ENCODE assay signal across 8 cellular contexts in the genomic region with DNA sequence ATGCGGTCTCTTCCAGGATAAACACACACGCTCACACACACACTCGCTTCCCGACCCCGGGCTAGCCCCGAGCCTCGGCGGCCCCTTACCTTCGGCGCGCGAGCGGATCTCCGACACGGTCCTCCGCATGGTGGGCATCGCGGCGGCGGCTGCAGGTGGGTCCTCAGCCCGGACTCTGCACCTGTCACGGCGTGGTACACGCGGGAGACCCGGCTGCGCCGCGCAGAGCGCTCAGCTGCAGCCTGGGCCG. TPM values are rescaled to one million over a fixed set of nuclear protein-coding genes. Genes with fewer than 3 reads are reported as not detected.
DNase-seq lines count a peak whose midpoint lies in the region; ATAC-seq lines count a peak whose summit lies in the region.

No MANE protein-coding gene starts in this region.

- H3K4me3 ChIP-seq in ACC112 (ENCODE audit: low read depth, low read length) (peak overlapping the region; percentile 74), HUES64 (ENCODE audit: low read length) (peak overlapping the region; percentile 83), muscle layer of duodenum (ENCODE audit: low read depth in 1 of 2, low read length in 2 of 2) (peak overlapping the region; percentile 87 to 99)

- no peak for ATAC-seq in HG02870 (IDR thresholded peaks at IDR 0.05; ENCODE audit: unreplicated experiment)

- DNase-seq in caudate nucleus (lab: John Stamatoyannopoulos, UW): peak in 1 of 61 donors; percentile 52
- no peak for DNase-seq in NCI-H1105 (lab: John Stamatoyannopoulos, UW)
- DNase-seq in pons (ENCODE audit: low spot score): no peak
- no peak for DNase-seq in NCI-H1417 treated with DMSO at 0.1 percent for 48 hours (lab: John Stamatoyannopoulos, UW)

- H3K27me3 ChIP-seq in ACC112 (ENCODE audit: insufficient read depth, low read length) (peaks cover 60% of the 10 kb centered on the region), HUES64 (ENCODE audit: insufficient read depth, low read length) (peaks cover 12% of the 10 kb centered on the region), muscle layer of duodenum (ENCODE audit: low read depth, low read length) (no peaks in the 10 kb centered on the region)

- no peaks in the 10 kb centered on the region for H3K9me3 ChIP-seq in HUES64 (ENCODE audit: insufficient read depth, low read depth, low read length)
- H3K9me3 ChIP-seq in muscle layer of duodenum (ENCODE audit: control insufficient read depth in 1 of 2, low read length in 2 of 2): no peaks in the 10 kb centered on the region

- no peaks in the 10 kb centered on the region for H3K36me3 ChIP-seq in ACC112 (ENCODE audit: insufficient read depth, low read length)
- H3K36me3 ChIP-seq in HUES64 (ENCODE audit: insufficient read depth, low read length): no peaks in the 10 kb centered on the region
- no peaks in the 10 kb centered on the region for H3K36me3 ChIP-seq in muscle layer of duodenum (ENCODE audit: control insufficient read depth in 1 of 2, insufficient read depth in 2 of 2, low read length in 2 of 2)

- H3K4me1 ChIP-seq in ACC112 (ENCODE audit: control insufficient read depth, insufficient read depth, low read length, unreplicated experiment): peaks cover 10% of the 10 kb centered on the region
- peaks cover 21% of the 10 kb centered on the region; the same call in 1 of the 2 replicates for H3K4me1 ChIP-seq in HUES64 (ENCODE audit: insufficient read depth, low read length)
- peaks cover 26% of the 10 kb centered on the region in 2 donors for H3K4me1 ChIP-seq in muscle layer of duodenum (ENCODE audit: control insufficient read depth in 1 of 2, insufficient read depth in 2 of 2, low read length in 2 of 2)

- peak overlapping the region; percentile 59 for H3K9ac ChIP-seq in HUES64 (ENCODE audit: low read depth, low read length)

- under 1% methylated on average over 31 of the region's 31 CpGs for WGBS in HUES64

- H2AFZ ChIP-seq in ACC112 (ENCODE audit: low read length, unreplicated experiment): peak overlapping the region; percentile 80

- H3K27ac ChIP-seq in ACC112 (ENCODE audit: low read depth, low read length): no peak overlapping the region
- no peak overlapping the region for H3K27ac ChIP-seq in HUES64 (ENCODE audit: low read depth, low read length)
- H3K27ac ChIP-seq in caudate nucleus (ENCODE audit: low read depth, low read length): peak overlapping the region; percentile 85
- H3K27ac ChIP-seq in muscle layer of duodenum (ENCODE audit: low read length): no peak overlapping the region

- H3K79me2 ChIP-seq in ACC112 (ENCODE audit: control insufficient read depth, insufficient read depth, low read length, unreplicated experiment): no peaks in the 10 kb centered on the region

RNA-seq across cellular contexts. Expression of a gene that starts 0.2 kb away (rescaled TPM):
- polyA plus RNA-seq in HUES64 (2013, experiment 1 of 2): 5.9 TPM
- polyA plus RNA-seq in HUES64 (2013, experiment 2 of 2): 7.0 TPM
